In genomic region chr12:120640840-120641833, GRCh38 we compare ENCODE assay signal across 1 cellular context.
A peak's percentile ranks its signal among the peaks of the same experiment; 100 is the strongest.
TF ChIP-seq lines count a peak whose summit lies in the region.

No MANE protein-coding gene starts in this region.

TF ChIP-seq in K562, 482 proteins besides CTCF, POLR2A, EP300 and RAD21 (continued from another document):
- TF ChIP-seq ZBTB40 (IDR thresholded peaks at IDR 0.05) (0 out of 2 replicates have a peak, but pooled peaks have one; percentile 17), ZBTB40 (CRISPR knock-in tag; IDR thresholded peaks at IDR 0.05) (no peak), BHLHE40 (IDR thresholded peaks at IDR 0.05; ENCODE audit: low read length) (peak; percentile 62), MIER1 (IDR thresholded peaks at IDR 0.05; ENCODE audit: low read depth) (peak; percentile 94), TCF3 (CRISPR knock-in tag; IDR thresholded peaks at IDR 0.05) (0 out of 2 replicates have a peak, but pooled peaks have one; percentile 9), KLF13 (tag; IDR thresholded peaks at IDR 0.05; ENCODE audit: borderline replicate concordance, low read depth) (peak; percentile 28; the same call in 1 of the 2 replicates), PBX2 (CRISPR knock-in tag; IDR thresholded peaks at IDR 0.05; ENCODE audit: low read depth) (no peak), PBX2 (tag; conservative IDR thresholded peaks at IDR 0.05; ENCODE audit: low read depth) (no peak), EHMT2 (IDR thresholded peaks at IDR 0.05) (peak; percentile 97), SAP30 (IDR thresholded peaks at IDR 0.05; ENCODE audit: borderline replicate concordance, insufficient read depth, low read depth, low read length, poor library complexity, severe bottlenecking) (peak; percentile 38), SRF (CRISPR knock-in tag; IDR thresholded peaks at IDR 0.05) (0 out of 4 replicates have a peak, but pooled peaks of 1 of the 2 experiments have one; percentile 56), ZNF232 (CRISPR knock-in tag; IDR thresholded peaks at IDR 0.05) (0 out of 2 replicates have a peak, but pooled peaks have one; percentile 48), ZZZ3 (IDR thresholded peaks at IDR 0.05) (no peak)
